ENCODE assay signal across 8 cellular contexts in genomic region chrX:102746134-102746584, GRCh38. TPM values are rescaled to one million over a fixed set of nuclear protein-coding genes. Genes with fewer than 3 reads are reported as not detected.
A peak's percentile ranks its signal among the peaks of the same experiment; 100 is the strongest.
DNase-seq lines count a peak whose midpoint lies in the region; TF ChIP-seq lines count a peak whose summit lies in the region.

No MANE protein-coding gene starts in this region.

- intact Hi-C loops in adrenal gland (cut with DNase I) = no loop called here

- no peak for TF ChIP-seq POLR2A in adrenal gland (IDR thresholded peaks at IDR 0.05)

- peak overlapping the region in 2 of 4 donors; percentile 19 to 54 for H3K4me3 ChIP-seq in adrenal gland
- H3K4me3 ChIP-seq in iPS-11a (ENCODE audit: low read depth, low read length) = peak overlapping the region; percentile 69
- peak overlapping the region; percentile 21 to 52 (median 44) for H3K4me3 ChIP-seq in skin epidermis

- no peaks in the 10 kb centered on the region for H3K9me3 ChIP-seq in adrenal gland (replicated peaks in 1 of 3)

- H3K27ac ChIP-seq in adrenal gland (no peak overlapping the region), skin epidermis (peak overlapping the region in 5 of 21 experiments; percentile 9 to 44 (median 18))

- no peaks in the 10 kb centered on the region for H3K4me1 ChIP-seq in adrenal gland (replicated peaks in 1 of 2)

- DNase-seq in activated T-cell treated with anti-CD3 and anti-CD28 coated beads for 1 hour (ENCODE audit: low read depth) = peak; percentile 1
- DNase-seq in activated T-cell treated with anti-CD3 and anti-CD28 coated beads for 4 hours = no peak
- peak; percentile 20 to 55 (median 36) for DNase-seq in adrenal gland
- no peak for DNase-seq in NCI-H1417 (lab: John Stamatoyannopoulos, UW)
- DNase-seq in UCSD-AML1 (lab: John Stamatoyannopoulos, UW; ENCODE audit: unreplicated experiment) = no peak
- no peak for DNase-seq in HCEC 1CT

- peaks cover 10% of the 10 kb centered on the region for H3K27me3 ChIP-seq in adrenal gland

- no peaks in the 10 kb centered on the region for H3K36me3 ChIP-seq in adrenal gland (replicated peaks in 1 of 2)

- no peak for TF ChIP-seq CTCF in adrenal gland (IDR thresholded peaks at IDR 0.05)

- 0 to 61% (median 8%) methylated on average over 3 to 38 of the region's 38 CpGs for WGBS in adrenal gland, 4 donors

RNA-seq across cellular contexts. Expression of gene GPRASP3, which starts 25.6 kb away (rescaled TPM):
- 10 to 100 TPM in 1 of 8 donors, 1 to 10 TPM in 7; 3.6 to 10.8 (median 6.8) TPM for total RNA-seq in adrenal gland
- 1 to 10 TPM in 2 of 3 donors, under 1 TPM in 1; 0.77 to 6.9 (median 1.4) TPM for polyA plus RNA-seq in adrenal gland

RNA-seq across cellular contexts. Expression of gene GPRASP2, which starts 33.9 kb away (rescaled TPM):
- total RNA-seq in adrenal gland = 10 to 100 TPM in 7 of 8 donors, 1 to 10 TPM in 1; 9.2 to 34.8 (median 20.7) TPM
- polyA plus RNA-seq in adrenal gland = 10 to 100 TPM in 2 of 3 donors, 1 to 10 TPM in 1; 6.9 to 35.8 (median 10.9) TPM

Comparison
In these comparisons a context has a peak if more than half of its experiments do, and no peak if none do; other contexts are left out.
1. DNase-seq: peak in activated T-cell treated with anti-CD3 and anti-CD28 coated beads for 1 hour (single experiment) and adrenal gland (7 of 7); none in activated T-cell treated with anti-CD3 and anti-CD28 coated beads for 4 hours (single experiment), NCI-H1417 (0 of 3), UCSD-AML1 (single experiment) and HCEC 1CT (single experiment).